In the genomic region with DNA sequence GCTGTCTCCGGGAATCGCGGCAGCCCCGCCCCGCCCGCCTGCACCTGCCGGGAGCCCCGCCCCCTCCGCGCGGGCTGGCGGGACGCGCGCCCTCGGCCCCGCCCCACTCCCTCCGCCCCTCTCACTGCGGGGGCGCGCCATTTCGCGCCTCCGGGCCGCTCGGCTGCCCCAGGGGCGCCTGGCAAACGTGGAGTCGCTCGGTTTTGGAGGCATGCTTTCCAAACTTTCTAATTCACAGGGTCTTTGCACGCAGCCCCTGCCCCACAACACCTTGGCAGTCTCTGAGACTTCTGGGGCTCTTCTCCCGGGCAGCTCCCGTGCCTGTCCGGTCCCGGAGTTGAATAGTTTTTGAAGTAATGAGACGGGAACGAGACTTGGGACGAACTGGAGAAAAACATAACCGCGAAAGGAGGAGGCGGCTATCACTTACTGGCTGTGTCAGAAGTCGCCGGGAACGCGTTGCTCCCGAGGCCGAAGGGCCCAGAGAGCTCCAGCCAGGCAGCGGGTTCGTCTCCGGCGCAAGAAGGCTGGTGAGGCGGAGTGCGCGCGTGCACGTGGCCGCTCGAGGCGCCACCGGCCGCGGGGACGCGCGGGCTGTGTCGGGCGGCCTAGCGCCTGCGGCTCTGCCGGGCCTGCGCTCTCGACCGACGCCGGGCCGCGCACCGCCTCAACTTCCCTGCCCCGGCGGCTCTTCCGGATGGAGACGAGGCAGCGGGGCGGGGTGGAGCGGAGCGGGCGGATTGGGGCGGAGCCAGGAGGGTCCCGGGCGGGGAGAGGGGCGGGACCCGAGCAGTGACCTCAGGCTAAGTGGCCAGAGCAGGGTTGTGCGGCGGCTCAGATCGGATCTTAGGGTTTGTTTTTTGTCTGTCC, we compare ENCODE assay signal across 8 cellular contexts. TPM values are rescaled to one million over a fixed set of nuclear protein-coding genes. Genes with fewer than 3 reads are reported as not detected.
A peak's percentile ranks its signal among the peaks of the same experiment; 100 is the strongest.
DNase-seq lines count a peak whose midpoint lies in the region; ATAC-seq and TF ChIP-seq lines count a peak whose summit lies in the region.

A gene (minus strand): TSS at position 699 of the 870 bp plus-strand sequence. CDS start 3,436 bp downstream, outside the sequence.

- no peaks in the 10 kb centered on the region for H3K36me3 ChIP-seq in BE2C
- H3K36me3 ChIP-seq in colonic mucosa, result no peaks in the 10 kb centered on the region

- TF ChIP-seq CTCF in BE2C (IDR thresholded peaks at IDR 0.05; ENCODE audit: low read depth, low read length), result no peak
- no peak for TF ChIP-seq CTCF in colonic mucosa (IDR thresholded peaks at IDR 0.05)

- H3K27me3 ChIP-seq in BE2C (no peaks in the 10 kb centered on the region), colonic mucosa (no peaks in the 10 kb centered on the region), layer of hippocampus (ENCODE audit: control insufficient read depth, insufficient read depth, low read length) (no peaks in the 10 kb centered on the region)

- DNase-seq in BE2C, result peak; percentile 94
- DNase-seq in NCI-H524 treated with DMSO at 0.1 percent for 48 hours (lab: John Stamatoyannopoulos, UW), result peak; percentile 26
- DNase-seq in activated CD4-positive, alpha-beta T cell treated with anti-CD3 and anti-CD28 coated beads for 4 hours, result peak; percentile 85
- DNase-seq in colonic mucosa, result peak; percentile 94
- peak; percentile 83 to 89 for DNase-seq in stimulated activated CD4-positive, alpha-beta T cell treated with anti-CD3 and anti-CD28 coated beads, Interleukin-1b, Interleukin-23, amount 100 ng/mL, for 4 hours (ENCODE audit: low read depth in 2 of 2)

- peak; percentile 65 for TF ChIP-seq POLR2A in GM19193 (IDR thresholded peaks at IDR 0.05; ENCODE audit: extremely low read depth, insufficient read depth, insufficient read length)

- H3K9me3 ChIP-seq in BE2C (no peaks in the 10 kb centered on the region), colonic mucosa (no peaks in the 10 kb centered on the region)

- peak within 1 kb of the TSS; percentile 71 to 94 for H3K9ac ChIP-seq in colonic mucosa (ENCODE audit: low read depth in 2 of 2, low read length in 2 of 2)

- ATAC-seq in HG03432 (IDR thresholded peaks at IDR 0.05; ENCODE audit: unreplicated experiment), result peak; percentile 96

- intact Hi-C loops in colonic mucosa (cut with DNase I), result loop anchor here (5.0 kb wide), 1 partner anchor 37 kb away; no protein-coding TSS in a partner anchor

- H3K4me3 ChIP-seq in BE2C (ENCODE audit: low read depth, low read length) (peak within 1 kb of the TSS; percentile 93), colonic mucosa (peak within 1 kb of the TSS; percentile 77)

- peak within 1 kb of the TSS; percentile 98 for H3K27ac ChIP-seq in colonic mucosa
- H3K27ac ChIP-seq in layer of hippocampus (ENCODE audit: low read depth, low read length), result peak within 1 kb of the TSS; percentile 82

- no peaks in the 10 kb centered on the region for H3K4me1 ChIP-seq in BE2C
- H3K4me1 ChIP-seq in colonic mucosa, result no peaks in the 10 kb centered on the region

RNA-seq across cellular contexts. Expression of the gene that starts here (rescaled TPM):
- 7.7 TPM for polyA plus RNA-seq in BE2C (2012; ENCODE audit: insufficient read depth, insufficient read length, low read depth)
- 10 to 100 TPM; 14.3 to 18.5 TPM for total RNA-seq in colonic mucosa

Comparison
In these comparisons a context has a peak if more than half of its experiments do, and no peak if none do; other contexts are left out.
1. Peak in every context shown above with its lines: DNase-seq, ATAC-seq, H3K4me3 ChIP-seq and H3K27ac ChIP-seq.
2. DNase-seq: peak in every context shown above with its lines; median percentile 94 in BE2C; 94 in colonic mucosa; 86 in stimulated activated CD4-positive, alpha-beta T cell treated with anti-CD3 and anti-CD28 coated beads, Interleukin-1b, Interleukin-23, amount 100 ng/mL, for 4 hours; 85 in activated CD4-positive, alpha-beta T cell treated with anti-CD3 and anti-CD28 coated beads for 4 hours; 26 in NCI-H524 treated with DMSO at 0.1 percent for 48 hours.